8 cellular contexts compared by ENCODE assay signal in the genomic region with DNA sequence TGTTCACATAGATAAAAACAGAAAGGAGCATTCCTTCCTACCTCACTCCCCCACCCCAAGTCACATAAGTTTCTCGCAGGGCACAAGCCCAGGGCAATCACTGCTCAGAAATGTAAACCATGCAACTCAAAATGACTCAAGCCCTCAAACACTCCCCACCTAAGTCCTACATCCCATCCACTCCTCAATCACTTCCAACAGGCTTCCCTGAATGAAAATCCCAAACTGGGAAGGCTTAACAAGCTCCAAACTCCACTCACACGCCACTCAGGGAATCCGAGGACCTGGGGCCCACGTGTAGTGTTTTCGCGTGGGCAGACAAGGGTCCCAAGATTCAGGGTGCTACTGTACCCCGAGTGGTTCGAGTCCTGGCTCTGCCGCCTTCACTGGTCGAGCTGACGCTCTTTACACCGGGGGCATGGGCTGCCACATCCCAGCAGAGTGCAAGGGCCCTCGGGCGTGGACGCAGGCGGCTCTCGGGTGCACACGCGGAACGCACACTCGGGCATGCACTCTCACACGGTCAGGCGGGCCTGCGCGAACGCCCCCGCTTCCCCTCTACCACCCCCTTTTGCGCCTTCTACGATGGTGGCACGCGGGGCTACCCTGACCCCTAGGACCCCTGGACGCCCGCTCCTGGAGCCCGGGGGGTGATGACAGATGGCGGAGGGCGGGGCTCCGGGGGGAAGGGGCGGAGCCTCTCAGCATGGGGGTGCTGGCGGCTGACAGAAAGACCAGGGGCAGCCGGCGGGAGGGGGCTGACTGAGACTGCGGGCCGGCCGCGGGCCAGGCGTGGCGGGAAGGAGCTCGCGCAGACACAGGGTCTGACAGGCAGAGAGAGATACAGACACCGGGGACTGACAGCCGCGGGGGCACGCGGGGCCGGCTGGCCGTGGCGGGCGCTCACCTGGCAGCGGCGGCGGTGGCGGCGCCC. TPM values are rescaled to one million over a fixed set of nuclear protein-coding genes. Genes with fewer than 3 reads are reported as not detected.
A peak's percentile ranks its signal among the peaks of the same experiment; 100 is the strongest.
DNase-seq lines count a peak whose midpoint lies in the region; ATAC-seq and TF ChIP-seq lines count a peak whose summit lies in the region.

No MANE protein-coding gene starts in this region.

- H3K36me3 Mint-ChIP-seq in dendritic cell treated with granulocyte-macrophage colony-stimulating factor and Interleukin-4, amounts not matched to agents 40 ng/mL and 50 ng/mL, for 4 days (ENCODE audit: low read depth), result peaks cover 6% of the 10 kb centered on the region

- WGBS in right lobe of liver (ENCODE audit: insufficient coverage, low coverage, low lambda C conversion rate, missing lambda C conversion rate), result 5% methylated on average over 7 of the region's 63 CpGs

- peaks cover 10% of the 10 kb centered on the region for H3K27me3 Mint-ChIP-seq in dendritic cell treated with granulocyte-macrophage colony-stimulating factor and Interleukin-4, amounts not matched to agents 40 ng/mL and 50 ng/mL, for 4 days

- no peaks in the 10 kb centered on the region for H3K9me3 ChIP-seq in right lobe of liver

- peak overlapping the region; percentile 87 for H3K27ac Mint-ChIP-seq in dendritic cell treated with granulocyte-macrophage colony-stimulating factor and Interleukin-4, amounts not matched to agents 40 ng/mL and 50 ng/mL, for 4 days

- H3K27ac ChIP-seq in right lobe of liver, result peak overlapping the region; percentile 80 to 86 (median 80)

- H3K4me3 Mint-ChIP-seq in dendritic cell treated with granulocyte-macrophage colony-stimulating factor and Interleukin-4, amounts not matched to agents 40 ng/mL and 50 ng/mL, for 4 days, result peak overlapping the region; percentile 92

- no peaks in the 10 kb centered on the region for H3K9me3 Mint-ChIP-seq in dendritic cell treated with granulocyte-macrophage colony-stimulating factor and Interleukin-4, amounts not matched to agents 40 ng/mL and 50 ng/mL, for 4 days

- intact Hi-C loops in dendritic cell treated with granulocyte-macrophage colony-stimulating factor and Interleukin-4, amounts not matched to agents 40 ng/mL and 50 ng/mL, for 4 days (cut with micrococcal nuclease), result loop anchor here (1.0 kb wide), 1 partner anchor 23 kb away; a partner anchor contains a TSS
- intact Hi-C loops in right lobe of liver (cut with DNase I), result no loop called here

- TF ChIP-seq POLR2A in right lobe of liver (IDR thresholded peaks at IDR 0.05), result peak; percentile 48

- no peak for TF ChIP-seq CTCF in right lobe of liver (IDR thresholded peaks at IDR 0.05)

- no peaks in the 10 kb centered on the region for H3K36me3 ChIP-seq in right lobe of liver

- peak; percentile 55 to 61 for DNase-seq in NCI-H2081 (lab: John Stamatoyannopoulos, UW)
- DNase-seq in NCI-H2081 treated with DMSO at 0.1 percent for 48 hours (lab: John Stamatoyannopoulos, UW), result no peak
- DNase-seq in NCI-H2196 treated with DMSO at 0.1 percent for 48 hours (lab: John Stamatoyannopoulos, UW; ENCODE audit: unreplicated experiment), result peak; percentile 8
- DNase-seq in activated CD4-positive, alpha-beta T cell treated with anti-CD3 and anti-CD28 coated beads, Interleukin-2, amount 50 U/mL, for 1 hour, result peak; percentile 69
- peak; percentile 87 to 91 (median 89) for DNase-seq in right lobe of liver
- peak; percentile 67 to 74 for DNase-seq in stimulated activated CD4-positive, alpha-beta T cell treated with anti-CD3 and anti-CD28 coated beads, Interleukin-4, amount 100 ng/mL, for 48 hours (ENCODE audit: low read depth in 2 of 2)

- H3K4me1 Mint-ChIP-seq in dendritic cell treated with granulocyte-macrophage colony-stimulating factor and Interleukin-4, amounts not matched to agents 40 ng/mL and 50 ng/mL, for 4 days (ENCODE audit: low read depth), result peaks cover 18% of the 10 kb centered on the region

- peaks cover 0 to 43% (median 10%) of the 10 kb centered on the region in 4 donors for H3K4me1 ChIP-seq in right lobe of liver

- H3K4me3 ChIP-seq in right lobe of liver, result peak overlapping the region; percentile 53 to 84 (median 78)

- H3K27me3 ChIP-seq in right lobe of liver, result no peaks in the 10 kb centered on the region

- peak; percentile 68 for ATAC-seq in HG02943 (IDR thresholded peaks at IDR 0.05; ENCODE audit: low read depth, unreplicated experiment)
- peak; percentile 56 to 69 (median 66) for ATAC-seq in right lobe of liver

RNA-seq across cellular contexts. Expression of a gene that starts 0.7 kb away (rescaled TPM):
- 10 to 100 TPM; 17.6 to 47.4 (median 26.2) TPM for total RNA-seq in right lobe of liver

RNA-seq across cellular contexts. Expression of a gene that starts 23.8 kb away (rescaled TPM):
- total RNA-seq in right lobe of liver, result 10 to 100 TPM in 5 of 6 experiments, 1 to 10 TPM in 1; 8.4 to 44.7 (median 23.4) TPM

RNA-seq across cellular contexts. Expression of a gene that starts 49.7 kb away (rescaled TPM):
- total RNA-seq in right lobe of liver, result under 1 TPM in 3 of 6 experiments, not detected in 3; 0.07 to 0.09 (median 0.07) TPM
